ENCODE assay signal across 27 cellular contexts in the genomic region with DNA sequence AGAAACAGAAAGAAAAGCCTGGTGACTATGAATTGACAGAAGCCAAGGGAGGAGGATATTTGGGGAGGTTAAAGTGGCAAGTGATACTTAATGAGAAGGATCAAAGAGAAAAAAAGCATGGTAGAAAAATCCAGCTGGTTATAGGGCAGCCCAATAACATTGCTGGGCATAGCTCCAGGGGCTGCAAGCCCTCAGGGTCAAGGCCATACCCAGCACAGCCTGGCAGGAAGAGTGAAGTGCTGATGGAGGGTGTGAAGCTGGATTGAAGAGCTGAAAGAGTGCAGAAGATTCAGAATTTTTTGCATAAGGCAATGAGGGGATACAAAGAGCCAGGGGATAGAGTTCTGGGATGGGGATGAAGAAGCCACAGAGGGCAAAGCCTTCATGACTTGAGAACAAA. TPM values are rescaled to one million over a fixed set of nuclear protein-coding genes. Genes with fewer than 3 reads are reported as not detected.
"Had no signal": no experiment of that assay in that cellular context is flagged by ENCODE, and none has a peak within 500 bp of the region (broad histone marks: within the 10 kb centered on the region; RNA-seq: fewer than 3 reads in every experiment).

No MANE protein-coding gene starts in this region.

- H3K9me3 ChIP-seq: colonic mucosa, left lung, neutrophil, pancreas, psoas muscle, SK-N-SH, thoracic aorta, vagina had no signal

- H3K27me3 ChIP-seq: colonic mucosa, dorsolateral prefrontal cortex, left lung, pancreas, vagina had no signal

- ATAC-seq: activated CD4-positive, CD25-positive, alpha-beta regulatory T cell treated with anti-CD3 and anti-CD28 coated beads, Interleukin-2, amount 50 U/mL, for 24 hours; activated CD8-positive, alpha-beta memory T cell treated with anti-CD3 and anti-CD28 coated beads, Interleukin-2, amount 10 ng/mL, durations not matched to agents 7 days and 5 days; effector memory CD8-positive, alpha-beta T cell; natural killer cell; psoas muscle; sciatic nerve; stimulated activated effector memory CD8-positive, alpha-beta T cell treated with anti-CD3 and anti-CD28 coated beads, Interleukin-12 subunit alpha, Interleukin-12 subunit beta, amount 100 ng/mL, for 72 hours had no signal

- H3K4me3 ChIP-seq: colonic mucosa, dorsolateral prefrontal cortex, left lung, pancreas, psoas muscle, thoracic aorta, vagina had no signal

- H3K36me3 Mint-ChIP-seq: activated CD8-positive, alpha-beta memory T cell treated with anti-CD3 and anti-CD28 coated beads, Interleukin-2, amount 10 ng/mL, durations not matched to agents 7 days and 5 days; natural killer cell; stimulated activated effector memory CD8-positive, alpha-beta T cell treated with anti-CD3 and anti-CD28 coated beads, Interleukin-12 subunit alpha, Interleukin-12 subunit beta, amount 100 ng/mL, for 72 hours; type B pancreatic cell had no signal

- H3K4me2 ChIP-seq: SK-N-SH had no signal

- H3K9me3 Mint-ChIP-seq: effector memory CD8-positive, alpha-beta T cell; natural killer cell; stimulated activated effector memory CD8-positive, alpha-beta T cell treated with anti-CD3 and anti-CD28 coated beads, Interleukin-12 subunit alpha, Interleukin-12 subunit beta, amount 100 ng/mL, for 72 hours; T-helper 2 cell treated with Interferon-gamma antibody and Interleukin-4, amounts not matched to agents 5 μg/mL and 100 μg/mL, for 36 hours had no signal

- H3K27ac ChIP-seq: colonic mucosa, dorsolateral prefrontal cortex, left lung, neutrophil, pancreas, psoas muscle, thoracic aorta, vagina, VCaP had no signal

- H3K27me3 Mint-ChIP-seq: activated naive CD8-positive, alpha-beta T cell had no signal

- H3K4me1 ChIP-seq: colonic mucosa, pancreas, psoas muscle had no signal

- H3K4me3 Mint-ChIP-seq: activated CD8-positive, alpha-beta memory T cell treated with anti-CD3 and anti-CD28 coated beads, Interleukin-2, amount 10 ng/mL, durations not matched to agents 7 days and 5 days; activated naive CD8-positive, alpha-beta T cell; effector memory CD8-positive, alpha-beta T cell; natural killer cell; stimulated activated effector memory CD8-positive, alpha-beta T cell treated with anti-CD3 and anti-CD28 coated beads, Interleukin-12 subunit alpha, Interleukin-12 subunit beta, amount 100 ng/mL, for 72 hours; T-helper 2 cell treated with Interferon-gamma antibody and Interleukin-4, amounts not matched to agents 5 μg/mL and 100 μg/mL, for 36 hours; type B pancreatic cell had no signal

- H3K27ac Mint-ChIP-seq: activated CD8-positive, alpha-beta memory T cell treated with anti-CD3 and anti-CD28 coated beads, Interleukin-2, amount 10 ng/mL, durations not matched to agents 7 days and 5 days; activated naive CD8-positive, alpha-beta T cell; natural killer cell; stimulated activated effector memory CD8-positive, alpha-beta T cell treated with anti-CD3 and anti-CD28 coated beads, Interleukin-12 subunit alpha, Interleukin-12 subunit beta, amount 100 ng/mL, for 72 hours; T-helper 2 cell treated with Interferon-gamma antibody and Interleukin-4, amounts not matched to agents 5 μg/mL and 100 μg/mL, for 36 hours; type B pancreatic cell had no signal

- DNase-seq: activated CD8-positive, alpha-beta memory T cell treated with anti-CD3 and anti-CD28 coated beads, Interleukin-2, amount 10 ng/mL, durations not matched to agents 7 days and 5 days; activated effector memory CD4-positive, alpha-beta T cell treated with anti-CD3 and anti-CD28 coated beads, Interleukin-2, amount 50 U/mL, for 16 hours; amygdala; colonic mucosa; dorsolateral prefrontal cortex; effector memory CD8-positive, alpha-beta T cell; foreskin melanocyte; left lung; midbrain; natural killer cell; pancreas; psoas muscle; SK-N-SH; stimulated activated CD4-positive, alpha-beta T cell treated with anti-CD3 and anti-CD28 coated beads, Interleukin-2, amount 100 ng/mL, for 24 hours had no signal

- H3K36me3 ChIP-seq: colonic mucosa, left lung, neutrophil, pancreas, thoracic aorta, vagina had no signal

RNA-seq across cellular contexts. Expression of a gene that starts 8.0 kb away (rescaled TPM):
- total RNA-seq: endothelial cell of umbilical vein, natural killer cell had no signal

RNA-seq across cellular contexts. Expression of a gene that starts 59.2 kb away (rescaled TPM):
- total RNA-seq: bronchial epithelial cell, endothelial cell of umbilical vein, kidney epithelial cell had no signal
